8 cellular contexts compared by ENCODE assay signal in genomic region chr12:94873368-94874085, GRCh38.
A peak's percentile ranks its signal among the peaks of the same experiment; 100 is the strongest.
DNase-seq lines count a peak whose midpoint lies in the region; ATAC-seq, FAIRE-seq and TF ChIP-seq lines count a peak whose summit lies in the region.

No MANE protein-coding gene starts in this region.

- H3K36me3 Mint-ChIP-seq in astrocyte (ENCODE audit: low read depth, unreplicated experiment) = no peaks in the 10 kb centered on the region

- ATAC-seq in GM19395 (IDR thresholded peaks at IDR 0.05; ENCODE audit: unreplicated experiment) = peak; percentile 64
- ATAC-seq in HG03378 (IDR thresholded peaks at IDR 0.05; ENCODE audit: unreplicated experiment) = peak; percentile 39

- no peaks in the 10 kb centered on the region for H3K4me1 ChIP-seq in astrocyte (ENCODE audit: insufficient read depth, low read length)
- peaks cover 0 to 20% (median 17%) of the 10 kb centered on the region in 5 donors for H3K4me1 ChIP-seq in subcutaneous abdominal adipose tissue (ENCODE audit: control insufficient read depth in 5 of 5, insufficient read depth in 5 of 5, low read length in 5 of 5)

- H3K27me3 ChIP-seq in astrocyte (ENCODE audit: insufficient read depth, low read length) = peaks cover 51% of the 10 kb centered on the region
- peaks cover 13 to 34% (median 26%) of the 10 kb centered on the region in 5 donors for H3K27me3 ChIP-seq in subcutaneous abdominal adipose tissue (ENCODE audit: control insufficient read depth in 5 of 5, insufficient read depth in 4 of 5, low read length in 5 of 5)

- H3K9me3 Mint-ChIP-seq in astrocyte (ENCODE audit: unreplicated experiment) = peaks cover 5% of the 10 kb centered on the region

- no peak overlapping the region for H3K27ac ChIP-seq in astrocyte (ENCODE audit: low read depth, low read length)
- H3K27ac ChIP-seq in subcutaneous abdominal adipose tissue (ENCODE audit: low read depth, low read length) = no peak overlapping the region

- H3K9me3 ChIP-seq in astrocyte (ENCODE audit: insufficient read depth, low read depth, low read length) (no peaks in the 10 kb centered on the region), subcutaneous abdominal adipose tissue (ENCODE audit: control insufficient read depth in 5 of 5, low read length in 5 of 5) (no peaks in the 10 kb centered on the region)

- H3K27me3 Mint-ChIP-seq in astrocyte (ENCODE audit: low read depth, unreplicated experiment) = peaks cover 51% of the 10 kb centered on the region

- TF ChIP-seq CTCF in astrocyte (IDR thresholded peaks at IDR 0.05; ENCODE audit: insufficient read depth, low read depth, low read length) = no peak

- peak overlapping the region; percentile 30 for H2AFZ ChIP-seq in astrocyte (ENCODE audit: low read depth, low read length)

- peak; percentile 35 for DNase-seq in ELR (ENCODE audit: low read depth)
- DNase-seq in astrocyte (ENCODE audit: low read depth) = no peak
- DNase-seq in islet precursor cell = peak; percentile 69
- DNase-seq in NAMALWA (ENCODE audit: low spot score) = no peak
- no peak for DNase-seq in stimulated activated naive CD4-positive, alpha-beta T cell (lab: John Stamatoyannopoulos, UW)

- H3K27ac Mint-ChIP-seq in astrocyte (ENCODE audit: unreplicated experiment) = no peak overlapping the region

- no peaks in the 10 kb centered on the region for H3K4me1 Mint-ChIP-seq in astrocyte (ENCODE audit: low read depth, unreplicated experiment)

- no peaks in the 10 kb centered on the region for H3K79me2 ChIP-seq in astrocyte (ENCODE audit: insufficient read depth, low read length)

- peak overlapping the region; percentile 84 for H3K4me3 Mint-ChIP-seq in astrocyte (ENCODE audit: unreplicated experiment)

- H3K36me3 ChIP-seq in astrocyte (ENCODE audit: insufficient read depth, low read length) (no peaks in the 10 kb centered on the region), subcutaneous abdominal adipose tissue (ENCODE audit: control insufficient read depth in 5 of 5, insufficient read depth in 5 of 5, low read length in 5 of 5) (no peaks in the 10 kb centered on the region)

- peak overlapping the region; percentile 28 for H3K4me3 ChIP-seq in astrocyte (ENCODE audit: insufficient read depth, low read depth, low read length)
- H3K4me3 ChIP-seq in subcutaneous abdominal adipose tissue (ENCODE audit: low read depth in 1 of 5, low read length in 5 of 5) = peak overlapping the region; percentile 35 to 66 (median 59)

- H4K20me1 ChIP-seq in astrocyte (ENCODE audit: insufficient read depth, low read length) = no peaks in the 10 kb centered on the region

- H3K9ac ChIP-seq in astrocyte (ENCODE audit: low read length) = no peak overlapping the region
- H3K9ac ChIP-seq in subcutaneous abdominal adipose tissue (ENCODE audit: low read length in 5 of 5) = no peak overlapping the region

- FAIRE-seq in astrocyte (lab: Jason Lieb, UNC) = no peak

- peak overlapping the region; percentile 79 for H3K4me2 ChIP-seq in astrocyte (ENCODE audit: low read length)

Comparison
In these comparisons a context has a peak if more than half of its experiments do, and no peak if none do; other contexts are left out.
1. DNase-seq: peak in ELR (single experiment) and islet precursor cell (single experiment); none in astrocyte (single experiment), NAMALWA (single experiment) and stimulated activated naive CD4-positive, alpha-beta T cell (0 of 6).